Comparison of ENCODE assay signal across 10 cellular contexts in genomic region chr1:151715726-151716404, GRCh38. TPM values are rescaled to one million over a fixed set of nuclear protein-coding genes. Genes with fewer than 3 reads are reported as not detected.
A peak's percentile ranks its signal among the peaks of the same experiment; 100 is the strongest.
DNase-seq lines count a peak whose midpoint lies in the region; ATAC-seq and TF ChIP-seq lines count a peak whose summit lies in the region.
"Had no signal": no experiment of that assay in that cellular context is flagged by ENCODE, and none has a peak within 500 bp of the region (broad histone marks: within the 10 kb centered on the region; RNA-seq: fewer than 3 reads in every experiment).

No MANE protein-coding gene starts in this region.

- peaks cover 7% of the 10 kb centered on the region for H3K4me1 ChIP-seq in psoas muscle

- TF ChIP-seq CTCF in GM12872 (IDR thresholded peaks at IDR 0.05; ENCODE audit: insufficient read depth, low read depth, low read length) (0 out of 3 replicates have a peak, but pooled peaks have one; percentile 33), mesothelial cell of epicardium (IDR thresholded peaks at IDR 0.05; ENCODE audit: unreplicated experiment) (no peak), psoas muscle (IDR thresholded peaks at IDR 0.05) (no peak)

- no peaks in the 10 kb centered on the region for H3K9me3 ChIP-seq in psoas muscle
- H3K9me3 ChIP-seq: lower lobe of right lung had no signal

- no peak overlapping the region for H3K27ac ChIP-seq in psoas muscle
- H3K27ac ChIP-seq: lower lobe of right lung had no signal

- H3K9me3 Mint-ChIP-seq in mesothelial cell of epicardium, result no peaks in the 10 kb centered on the region

- no peak overlapping the region for H3K4me3 ChIP-seq in psoas muscle
- H3K4me3 ChIP-seq: lower lobe of right lung had no signal

- H3K36me3 ChIP-seq in psoas muscle (ENCODE audit: insufficient read depth in 1 of 2, low read depth in 1 of 2), result no peaks in the 10 kb centered on the region
- H3K36me3 ChIP-seq: lower lobe of right lung had no signal

- 28 to 40% (median 35%) methylated on average over 17 of the region's 17 CpGs for WGBS in psoas muscle, 3 donors

- ATAC-seq in GM19463 (IDR thresholded peaks at IDR 0.05; ENCODE audit: unreplicated experiment) (no peak), psoas muscle (no peak)
- ATAC-seq: lower lobe of right lung had no signal

- peaks cover 0 to 29% (median 7%) of the 10 kb centered on the region in 3 donors for H3K27me3 ChIP-seq in psoas muscle (ENCODE audit: insufficient read depth in 3 of 3, low read length in 2 of 3)

- no peaks in the 10 kb centered on the region for H3K36me3 Mint-ChIP-seq in mesothelial cell of epicardium

- H3K27ac Mint-ChIP-seq in mesothelial cell of epicardium, result no peak overlapping the region

- peaks cover 69% of the 10 kb centered on the region for H3K27me3 Mint-ChIP-seq in mesothelial cell of epicardium (ENCODE audit: low read depth)

- intact Hi-C loops in psoas muscle (cut with DNase I), result no loop called here

- H3K4me1 Mint-ChIP-seq in mesothelial cell of epicardium, result peaks cover 24% of the 10 kb centered on the region

- H3K4me3 Mint-ChIP-seq in mesothelial cell of epicardium, result peak overlapping the region; percentile 36

- peak; percentile 59 for DNase-seq in NCI-H128 (lab: John Stamatoyannopoulos, UW; ENCODE audit: unreplicated experiment)
- peak; percentile 94 for DNase-seq in SK-N-DZ (ENCODE audit: low spot score)
- no peak for DNase-seq in mesothelial cell of epicardium (ENCODE audit: low spot score in 2 of 2, unreplicated experiment in 2 of 2)
- no peak for DNase-seq in stimulated activated CD4-positive, alpha-beta T cell treated with anti-CD3 and anti-CD28 coated beads, Interleukin-2, amount 100 ng/mL, for 24 hours
- DNase-seq in A172 (ENCODE audit: low spot score), result no peak
- DNase-seq in psoas muscle, result no peak
- DNase-seq: lower lobe of right lung; stimulated activated CD4-positive, alpha-beta T cell treated with anti-CD3 and anti-CD28 coated beads, Interleukin-12 subunit alpha, Interleukin-12 subunit beta, amount 100 ng/mL, for 4 hours had no signal

RNA-seq across cellular contexts. Expression of gene CELF3, which starts 0.7 kb away (rescaled TPM):
- polyA plus RNA-seq in SK-N-DZ (2014; cell fraction: cytosol; rRNA removed), result 69.6 and 83.1 TPM in 2 replicates
- polyA plus RNA-seq in SK-N-DZ (2014; cell fraction: nucleus; rRNA removed), result 165 and 217 TPM in 2 replicates
- total RNA-seq in mesothelial cell of epicardium (0.88 to 1.2 TPM (median 1.1 TPM) in 3 replicates), psoas muscle (not detected)
- total RNA-seq in A172 (2014; rRNA removed; shearing (Covaris generic)), result not detected in 2 replicates
- polyA plus RNA-seq in psoas muscle, result under 1 TPM in 1 of 3 donors, not detected in 2; 0.04 TPM
- total RNA-seq: lower lobe of right lung had no signal

RNA-seq across cellular contexts. Expression of gene RIIAD1, which starts 5.5 kb away (rescaled TPM):
- polyA plus RNA-seq in SK-N-DZ (2014; cell fraction: cytosol; rRNA removed), result 7.4 and 11.3 TPM in 2 replicates
- polyA plus RNA-seq in SK-N-DZ (2014; cell fraction: nucleus; rRNA removed), result 6.5 and 9.5 TPM in 2 replicates
- total RNA-seq in mesothelial cell of epicardium (not detected in 3 replicates), psoas muscle (1 to 10 TPM in 2 of 4 donors, not detected in 2; 3.8 to 5.2 TPM)
- not detected in 2 replicates for total RNA-seq in A172 (2014; rRNA removed; shearing (Covaris generic))
- polyA plus RNA-seq in psoas muscle, result 1 to 10 TPM in 2 of 3 donors, under 1 TPM in 1; 0.34 to 2.6 (median 2.4) TPM
- total RNA-seq: lower lobe of right lung had no signal

RNA-seq across cellular contexts. Expression of gene MRPL9, which starts 47.4 kb away (rescaled TPM):
- polyA plus RNA-seq in SK-N-DZ (2014; cell fraction: cytosol; rRNA removed), result 185 and 229 TPM in 2 replicates
- 163 and 169 TPM in 2 replicates for polyA plus RNA-seq in SK-N-DZ (2014; cell fraction: nucleus; rRNA removed)
- 70.6 to 73.1 TPM (median 72.0 TPM) in 3 replicates for total RNA-seq in mesothelial cell of epicardium
- total RNA-seq in A172 (2014; rRNA removed; shearing (Covaris generic)), result 275 and 300 TPM in 2 replicates
- 10 to 100 TPM; 63.5 to 95.4 (median 71.3) TPM for total RNA-seq in psoas muscle
- 100 to 1,000 TPM in 2 of 3 donors, 10 to 100 TPM in 1; 73.3 to 132 (median 111) TPM for polyA plus RNA-seq in psoas muscle

Comparison
In these comparisons a context has a peak if more than half of its experiments do, and no peak if none do; other contexts are left out.
1. DNase-seq: peak in NCI-H128 (single experiment) and SK-N-DZ (single experiment); none in mesothelial cell of epicardium (0 of 2), stimulated activated CD4-positive, alpha-beta T cell treated with anti-CD3 and anti-CD28 coated beads, Interleukin-2, amount 100 ng/mL, for 24 hours (0 of 2), A172 (single experiment) and psoas muscle (0 of 2).